In genomic region chr21:15276243-15276642, GRCh38 we compare ENCODE assay signal across 24 cellular contexts.
"Had no signal": no experiment of that assay in that cellular context is flagged by ENCODE, and none has a peak within 500 bp of the region (broad histone marks: within the 10 kb centered on the region; RNA-seq: fewer than 3 reads in every experiment).

No MANE protein-coding gene starts in this region.

- H3K9me3 ChIP-seq: esophagus squamous epithelium, right atrium auricular region, thoracic aorta, uterus had no signal

- H3K36me3 ChIP-seq: esophagus squamous epithelium, left ventricle myocardium inferior, right atrium auricular region, spleen, thoracic aorta, uterus, WERI-Rb-1 had no signal

- H3K4me1 ChIP-seq: left ventricle myocardium inferior, parathyroid adenoma, right atrium auricular region, spleen, uterus had no signal

- H3K27ac ChIP-seq: epithelial cell of prostate, esophagus squamous epithelium, left ventricle myocardium inferior, parathyroid adenoma, psoas muscle, right atrium auricular region, spleen, thoracic aorta, uterus, WERI-Rb-1 had no signal

- H2AFZ ChIP-seq: parathyroid adenoma had no signal

- H3K9ac ChIP-seq: parathyroid adenoma had no signal

- H3K4me3 ChIP-seq: esophagus squamous epithelium, left ventricle myocardium inferior, psoas muscle, right atrium auricular region, spleen, thoracic aorta, uterus had no signal

- H3K27me3 ChIP-seq: esophagus squamous epithelium, right atrium auricular region, spleen, uterus had no signal

- H3K79me2 ChIP-seq: parathyroid adenoma had no signal

- DNase-seq: activated CD4-positive, alpha-beta T cell treated with anti-CD3 and anti-CD28 coated beads for 48 hours; activated CD4-positive, alpha-beta T cell treated with anti-CD3 and anti-CD28 coated beads, Interleukin-2, amount 50 U/mL, for 48 hours; activated CD8-positive, alpha-beta memory T cell treated with anti-CD3 and anti-CD28 coated beads for 24 hours; activated effector memory CD4-positive, alpha-beta T cell treated with Interleukin-2 at 50 U/mL for 16 hours; activated naive CD4-positive, alpha-beta T cell treated with Interleukin-2 at 50 U/mL for 16 hours; anterior cingulate cortex; dermis blood vessel endothelial cell; effector CD4-positive, alpha-beta T cell; esophagus squamous epithelium; left ventricle myocardium inferior; naive thymus-derived CD4-positive, alpha-beta T cell; psoas muscle; spleen; stimulated activated naive CD8-positive, alpha-beta T cell treated with anti-CD3 and anti-CD28 coated beads, Interleukin-15, Interleukin-2, amounts not matched to agents 100 U/mL and 50 U/mL, for 24 hours; T-helper 9 cell; uterus; WERI-Rb-1 had no signal

- FAIRE-seq: colon, frontal cortex, TTC549 had no signal
